9 cellular contexts compared by ENCODE assay signal in the genomic region with DNA sequence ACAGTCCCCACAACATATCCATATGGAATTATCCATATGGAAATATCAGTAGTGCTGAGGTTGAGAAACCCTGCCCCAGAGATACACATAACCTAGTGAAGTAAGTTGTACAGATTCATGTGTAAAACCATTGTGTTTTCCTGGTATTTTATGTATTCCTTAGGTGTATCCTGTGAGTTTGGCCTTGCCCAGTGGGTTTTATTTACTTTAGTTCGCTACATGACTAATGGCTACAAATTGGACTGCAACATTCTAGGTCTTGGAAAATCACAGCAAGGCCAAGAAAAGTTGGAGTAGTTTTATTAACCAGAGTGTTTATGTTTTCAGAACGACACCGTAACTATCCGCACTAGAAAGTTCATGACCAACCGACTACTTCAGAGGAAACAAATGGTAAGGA. TPM values are rescaled to one million over a fixed set of nuclear protein-coding genes. Genes with fewer than 3 reads are reported as not detected.
A peak's percentile ranks its signal among the peaks of the same experiment; 100 is the strongest.
DNase-seq lines count a peak whose midpoint lies in the region; ATAC-seq and TF ChIP-seq lines count a peak whose summit lies in the region.
"Had no signal": no experiment of that assay in that cellular context is flagged by ENCODE, and none has a peak within 500 bp of the region (broad histone marks: within the 10 kb centered on the region; RNA-seq: fewer than 3 reads in every experiment).

No MANE protein-coding gene starts in this region.

- H3K27ac ChIP-seq in BLaER1 treated with 17β-estradiol and CSF1 and Interleukin-3, amounts not matched to agents 10 nM and 100 nM = peak overlapping the region; percentile 59 to 94 (median 86); a peak in 21 of 22 replicates

- H3K9me3 Mint-ChIP-seq in dendritic cell treated with granulocyte-macrophage colony-stimulating factor and Interleukin-4, amounts not matched to agents 40 ng/mL and 50 ng/mL, for 4 days = no peaks in the 10 kb centered on the region
- H3K9me3 Mint-ChIP-seq in natural killer cell treated with Interleukin-12 subunit alpha and Interleukin-12 subunit beta and Interleukin-15 and Interleukin-18, amount 100 ng/mL, for 72 hours = no peaks in the 10 kb centered on the region

- H3K27me3 Mint-ChIP-seq in dendritic cell treated with granulocyte-macrophage colony-stimulating factor and Interleukin-4, amounts not matched to agents 40 ng/mL and 50 ng/mL, for 4 days = no peaks in the 10 kb centered on the region
- H3K27me3 Mint-ChIP-seq in natural killer cell treated with Interleukin-12 subunit alpha and Interleukin-12 subunit beta and Interleukin-15 and Interleukin-18, amount 100 ng/mL, for 72 hours = no peaks in the 10 kb centered on the region

- peaks cover 47 to 59% (median 54%) of the 10 kb centered on the region in 10 experiments for H3K4me1 ChIP-seq in BLaER1 treated with 17β-estradiol and CSF1 and Interleukin-3, amounts not matched to agents 10 nM and 100 nM
- peaks cover 57% of the 10 kb centered on the region for H3K4me1 ChIP-seq in Loucy (ENCODE audit: insufficient read depth, low read length, poor library complexity, severe bottlenecking)

- H3K79me2 ChIP-seq in Loucy (ENCODE audit: insufficient read depth, low read length) = peaks cover 64% of the 10 kb centered on the region

- ATAC-seq in natural killer cell treated with Interleukin-12 subunit alpha and Interleukin-12 subunit beta and Interleukin-15 and Interleukin-18, amount 100 ng/mL, for 72 hours = no peak

- H3K4me2 ChIP-seq in BLaER1 treated with 17β-estradiol and CSF1 and Interleukin-3, amounts not matched to agents 10 nM and 100 nM = peak overlapping the region; percentile 81 to 98 (median 94)
- peak overlapping the region; percentile 95 for H3K4me2 ChIP-seq in Loucy (ENCODE audit: low read depth, low read length, poor library complexity, severe bottlenecking)

- peak overlapping the region; percentile 87 to 96 (median 92) for H3K9ac ChIP-seq in BLaER1 treated with 17β-estradiol and CSF1 and Interleukin-3, amounts not matched to agents 10 nM and 100 nM
- H3K9ac ChIP-seq in Loucy (ENCODE audit: low read depth, low read length, poor library complexity, severe bottlenecking) = peak overlapping the region; percentile 97

- H3K4me3 Mint-ChIP-seq in dendritic cell treated with granulocyte-macrophage colony-stimulating factor and Interleukin-4, amounts not matched to agents 40 ng/mL and 50 ng/mL, for 4 days = peak overlapping the region; percentile 88
- peak overlapping the region; percentile 97 for H3K4me3 Mint-ChIP-seq in natural killer cell treated with Interleukin-12 subunit alpha and Interleukin-12 subunit beta and Interleukin-15 and Interleukin-18, amount 100 ng/mL, for 72 hours

- peaks cover 54 to 59% (median 56%) of the 10 kb centered on the region in 11 experiments for H4K20me1 ChIP-seq in BLaER1 treated with 17β-estradiol and CSF1 and Interleukin-3, amounts not matched to agents 10 nM and 100 nM
- peaks cover 59% of the 10 kb centered on the region for H4K20me1 ChIP-seq in Loucy (ENCODE audit: insufficient read depth, low read length, poor library complexity, severe bottlenecking)

- H3K4me3 ChIP-seq in BLaER1 treated with 17β-estradiol and CSF1 and Interleukin-3, amounts not matched to agents 10 nM and 100 nM = peak overlapping the region; percentile 77 to 94 (median 88)
- peak overlapping the region; percentile 83 for H3K4me3 ChIP-seq in Loucy (ENCODE audit: low read length, poor library complexity, severe bottlenecking)

- 0 out of 2 replicates have a peak, but pooled peaks cover 2% of the 10 kb centered on the region for H3F3A ChIP-seq in Loucy (ENCODE audit: low read depth)

- no peaks in the 10 kb centered on the region for H3K27me3 ChIP-seq in BLaER1 treated with 17β-estradiol and CSF1 and Interleukin-3, amounts not matched to agents 10 nM and 100 nM
- H3K27me3 ChIP-seq in Loucy (ENCODE audit: insufficient read depth, low read length, poor library complexity, severe bottlenecking) = peaks cover 10% of the 10 kb centered on the region

- H3K9me3 ChIP-seq in BLaER1 treated with 17β-estradiol and CSF1 and Interleukin-3, amounts not matched to agents 10 nM and 100 nM (replicated peaks in 1 of 11) = no peaks in the 10 kb centered on the region
- no peaks in the 10 kb centered on the region for H3K9me3 ChIP-seq in Loucy (ENCODE audit: insufficient read depth, low read depth, low read length)

- H3K9me2 ChIP-seq in Loucy (replicated peaks; ENCODE audit: low read depth, low read length) = no peaks in the 10 kb centered on the region

- intact Hi-C loops in dendritic cell treated with granulocyte-macrophage colony-stimulating factor and Interleukin-4, amounts not matched to agents 40 ng/mL and 50 ng/mL, for 4 days (cut with micrococcal nuclease) = no loop called here

- H3K36me3 Mint-ChIP-seq in dendritic cell treated with granulocyte-macrophage colony-stimulating factor and Interleukin-4, amounts not matched to agents 40 ng/mL and 50 ng/mL, for 4 days (ENCODE audit: low read depth) = peaks cover 62% of the 10 kb centered on the region
- H3K36me3 Mint-ChIP-seq in natural killer cell treated with Interleukin-12 subunit alpha and Interleukin-12 subunit beta and Interleukin-15 and Interleukin-18, amount 100 ng/mL, for 72 hours = peaks cover 44% of the 10 kb centered on the region

- peaks cover 41% of the 10 kb centered on the region for H3K4me1 Mint-ChIP-seq in dendritic cell treated with granulocyte-macrophage colony-stimulating factor and Interleukin-4, amounts not matched to agents 40 ng/mL and 50 ng/mL, for 4 days (ENCODE audit: low read depth)
- H3K4me1 Mint-ChIP-seq in natural killer cell treated with Interleukin-12 subunit alpha and Interleukin-12 subunit beta and Interleukin-15 and Interleukin-18, amount 100 ng/mL, for 72 hours (ENCODE audit: low read depth in 2 of 2) = peaks cover 35 to 43% of the 10 kb centered on the region in 2 donors

- TF ChIP-seq CTCF in Loucy (conservative IDR thresholded peaks at IDR 0.05; ENCODE audit: low read length) = no peak
- TF ChIP-seq CTCF in GM13976 (IDR thresholded peaks at IDR 0.05; ENCODE audit: borderline replicate concordance, control extremely low read depth, extremely low read depth, insufficient read depth, missing control alignments) = no peak

- DNase-seq in natural killer cell treated with Interleukin-12 subunit alpha and Interleukin-12 subunit beta and Interleukin-15 and Interleukin-18, amount 100 ng/mL, for 72 hours (ENCODE audit: low spot score) = no peak
- DNase-seq in GM13976 (ENCODE audit: low spot score) (no peak), nucleus accumbens (lab: John Stamatoyannopoulos, UW) (no peak), anterior cingulate cortex (lab: John Stamatoyannopoulos, UW) (no peak), NCI-H2227 treated with DMSO at 0.1 percent for 48 hours (lab: John Stamatoyannopoulos, UW) (no peak)
- DNase-seq: NCI-H1092 had no signal

- peaks cover 51 to 58% (median 56%) of the 10 kb centered on the region in 11 experiments for H3K36me3 ChIP-seq in BLaER1 treated with 17β-estradiol and CSF1 and Interleukin-3, amounts not matched to agents 10 nM and 100 nM
- peaks cover 48% of the 10 kb centered on the region for H3K36me3 ChIP-seq in Loucy (ENCODE audit: insufficient read depth, low read length)

- in situ Hi-C loops in GM13976 (cut with MboI; ENCODE audit: low sequenced_read_pairs, unreplicated experiment) = no loop called here

- peak overlapping the region; percentile 82 for H3K27ac Mint-ChIP-seq in dendritic cell treated with granulocyte-macrophage colony-stimulating factor and Interleukin-4, amounts not matched to agents 40 ng/mL and 50 ng/mL, for 4 days
- peak overlapping the region; percentile 81 to 89 for H3K27ac Mint-ChIP-seq in natural killer cell treated with Interleukin-12 subunit alpha and Interleukin-12 subunit beta and Interleukin-15 and Interleukin-18, amount 100 ng/mL, for 72 hours

- H2AFZ ChIP-seq in Loucy (ENCODE audit: low read length) = no peak overlapping the region

RNA-seq across cellular contexts. Expression of a gene that starts 1.4 kb away (rescaled TPM):
- total RNA-seq in natural killer cell treated with Interleukin-12 subunit alpha and Interleukin-12 subunit beta and Interleukin-15 and Interleukin-18, amount 100 ng/mL, for 72 hours = 1,000 to 10,000 TPM in 1 of 2 donors, 100 to 1,000 TPM in 1; 929 to 1,505 TPM

RNA-seq across cellular contexts. Expression of a gene that starts 5.7 kb away (rescaled TPM):
- 10 to 100 TPM; 33.7 to 45.3 TPM for total RNA-seq in natural killer cell treated with Interleukin-12 subunit alpha and Interleukin-12 subunit beta and Interleukin-15 and Interleukin-18, amount 100 ng/mL, for 72 hours
